ENCODE assay signal across 22 cellular contexts in genomic region chr11:112922606-112923005, GRCh38.
"Had no signal": no experiment of that assay in that cellular context is flagged by ENCODE, and none has a peak within 500 bp of the region (broad histone marks: within the 10 kb centered on the region; RNA-seq: fewer than 3 reads in every experiment).

No MANE protein-coding gene starts in this region.

- H3K4me2 ChIP-seq: hepatocyte had no signal

- H3K36me3 ChIP-seq: prostate gland, upper lobe of left lung had no signal

- H3K4me3 ChIP-seq: hepatocyte, prostate gland, upper lobe of left lung had no signal

- H3K27me3 ChIP-seq: foreskin keratinocyte, upper lobe of left lung had no signal

- DNase-seq: activated CD4-positive, alpha-beta T cell treated with anti-CD3 and anti-CD28 coated beads for 4 hours; activated CD4-positive, alpha-beta T cell treated with anti-CD3 and anti-CD28 coated beads, Interleukin-2, amount 50 U/mL, for 48 hours; activated CD4-positive, CD25-positive, alpha-beta regulatory T cell; activated naive CD4-positive, alpha-beta T cell treated with Interleukin-2 at 50 U/mL for 16 hours; activated naive CD8-positive, alpha-beta T cell treated with anti-CD3 and anti-CD28 coated beads for 36 hours; activated T-cell treated with anti-CD3 and anti-CD28 coated beads, Interleukin-2, amount 50 U/mL, for 48 hours; central memory CD4-positive, alpha-beta T cell; dermis blood vessel endothelial cell; effector CD8-positive, alpha-beta T cell; foreskin keratinocyte; glutamatergic neuron; kidney glomerular epithelial cell; left ventricle myocardium superior; mammary epithelial cell; midbrain; natural killer cell; stimulated activated CD4-positive, alpha-beta T cell treated with anti-CD3 and anti-CD28 coated beads, Interleukin-2, amount 100 ng/mL, for 48 hours; stimulated activated naive CD4-positive, alpha-beta T cell treated with Interleukin-2 at 50 U/mL for 16 hours; T-helper 17 cell; upper lobe of left lung had no signal

- H3K4me1 ChIP-seq: foreskin keratinocyte, prostate gland, upper lobe of left lung had no signal

- H3K27ac ChIP-seq: foreskin keratinocyte, hepatocyte, prostate gland, upper lobe of left lung had no signal

- H3K9me3 ChIP-seq: prostate gland, upper lobe of left lung had no signal

- H2AFZ ChIP-seq: hepatocyte had no signal
